1 cellular context compared by ENCODE assay signal in genomic region chr3:2847062-2847841, GRCh38.
TF ChIP-seq lines count a peak whose summit lies in the region.

No MANE protein-coding gene starts in this region.

TF ChIP-seq in HepG2, 621 proteins besides CTCF, POLR2A, EP300 and RAD21:
- TF ChIP-seq ZNF773 (CRISPR knock-in tag; IDR thresholded peaks at IDR 0.05; ENCODE audit: borderline replicate concordance) (no peak), ZKSCAN8 (CRISPR knock-in tag; IDR thresholded peaks at IDR 0.05; ENCODE audit: borderline replicate concordance) (no peak), NFYC (CRISPR knock-in tag; IDR thresholded peaks at IDR 0.05) (no peak), GPN1 (CRISPR knock-in tag; IDR thresholded peaks at IDR 0.05; ENCODE audit: borderline replicate concordance) (no peak), HCFC1 (IDR thresholded peaks at IDR 0.05; ENCODE audit: low read depth, low read length) (no peak), ZNF562 (CRISPR knock-in tag; IDR thresholded peaks at IDR 0.05; ENCODE audit: borderline replicate concordance) (no peak), ZNF253 (CRISPR knock-in tag; IDR thresholded peaks at IDR 0.05; ENCODE audit: borderline replicate concordance) (no peak), KDM3A (CRISPR knock-in tag; IDR thresholded peaks at IDR 0.05; ENCODE audit: low read depth) (no peak), MEIS1 (CRISPR knock-in tag; IDR thresholded peaks at IDR 0.05; ENCODE audit: borderline replicate concordance) (no peak), ZNF550 (CRISPR knock-in tag; IDR thresholded peaks at IDR 0.05; ENCODE audit: borderline replicate concordance) (no peak), FOXM1 (CRISPR knock-in tag; IDR thresholded peaks at IDR 0.05) (no peak), ZNF3 (CRISPR knock-in tag; IDR thresholded peaks at IDR 0.05) (no peak), ELF3 (CRISPR knock-in tag; IDR thresholded peaks at IDR 0.05) (no peak), ZBTB3 (CRISPR knock-in tag; IDR thresholded peaks at IDR 0.05; ENCODE audit: borderline replicate concordance, low read depth) (no peak)
- TF ChIP-seq, protein P1, sequence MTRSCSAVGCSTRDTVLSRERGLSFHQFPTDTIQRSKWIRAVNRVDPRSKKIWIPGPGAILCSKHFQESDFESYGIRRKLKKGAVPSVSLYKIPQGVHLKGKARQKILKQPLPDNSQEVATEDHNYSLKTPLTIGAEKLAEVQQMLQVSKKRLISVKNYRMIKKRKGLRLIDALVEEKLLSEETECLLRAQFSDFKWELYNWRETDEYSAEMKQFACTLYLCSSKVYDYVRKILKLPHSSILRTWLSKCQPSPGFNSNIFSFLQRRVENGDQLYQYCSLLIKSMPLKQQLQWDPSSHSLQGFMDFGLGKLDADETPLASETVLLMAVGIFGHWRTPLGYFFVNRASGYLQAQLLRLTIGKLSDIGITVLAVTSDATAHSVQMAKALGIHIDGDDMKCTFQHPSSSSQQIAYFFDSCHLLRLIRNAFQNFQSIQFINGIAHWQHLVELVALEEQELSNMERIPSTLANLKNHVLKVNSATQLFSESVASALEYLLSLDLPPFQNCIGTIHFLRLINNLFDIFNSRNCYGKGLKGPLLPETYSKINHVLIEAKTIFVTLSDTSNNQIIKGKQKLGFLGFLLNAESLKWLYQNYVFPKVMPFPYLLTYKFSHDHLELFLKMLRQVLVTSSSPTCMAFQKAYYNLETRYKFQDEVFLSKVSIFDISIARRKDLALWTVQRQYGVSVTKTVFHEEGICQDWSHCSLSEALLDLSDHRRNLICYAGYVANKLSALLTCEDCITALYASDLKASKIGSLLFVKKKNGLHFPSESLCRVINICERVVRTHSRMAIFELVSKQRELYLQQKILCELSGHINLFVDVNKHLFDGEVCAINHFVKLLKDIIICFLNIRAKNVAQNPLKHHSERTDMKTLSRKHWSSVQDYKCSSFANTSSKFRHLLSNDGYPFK (CRISPR knock-in tag; IDR thresholded peaks at IDR 0.05; ENCODE audit: borderline replicate concordance): no peak
TF ChIP-seq in HepG2: peak in this region for 0.
